In the genomic region with DNA sequence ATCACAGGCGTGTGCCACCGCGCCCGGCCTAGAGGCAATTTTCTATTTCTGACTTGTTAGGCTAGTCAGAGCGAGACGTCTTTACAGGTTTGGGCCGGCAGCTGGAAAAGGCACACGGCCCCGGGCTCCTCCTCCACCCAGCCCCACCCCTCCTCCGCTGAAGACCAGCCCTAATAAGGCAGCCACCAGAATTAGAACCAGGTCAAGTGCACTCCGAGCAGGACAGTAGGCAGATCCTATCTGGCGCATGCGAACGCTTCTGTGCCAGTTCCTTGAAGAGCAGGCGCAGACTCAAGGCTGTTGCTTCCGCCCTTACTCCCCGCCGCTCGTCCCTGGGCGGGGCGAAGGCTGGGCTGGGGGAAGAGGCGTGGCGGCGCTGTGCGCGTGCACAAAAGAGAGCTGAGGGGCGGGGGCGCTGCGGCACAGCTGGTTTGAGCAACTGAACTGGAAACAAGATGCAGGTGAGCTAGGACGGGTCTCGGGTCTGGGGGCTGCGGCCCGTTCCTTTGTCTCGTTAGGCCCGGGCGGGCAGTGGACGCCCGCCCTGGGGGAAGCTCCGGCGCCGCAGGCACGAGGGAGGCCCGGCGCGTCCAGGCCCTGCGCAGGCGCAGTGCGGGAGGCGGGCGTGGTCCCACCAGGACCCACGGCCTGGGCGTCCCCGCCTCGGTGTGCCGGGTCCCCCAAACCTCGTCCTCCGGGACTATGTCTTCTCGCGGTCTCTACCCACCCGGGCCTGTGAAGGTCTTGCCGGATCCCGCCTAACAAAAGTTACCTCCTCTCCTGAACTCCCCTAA, we compare ENCODE assay signal across 8 cellular contexts. TPM values are rescaled to one million over a fixed set of nuclear protein-coding genes. Genes with fewer than 3 reads are reported as not detected.
DNase-seq lines count a peak whose midpoint lies in the region; ATAC-seq and TF ChIP-seq lines count a peak whose summit lies in the region.

A gene (plus strand): TSS at position 381 of the 794 bp plus-strand sequence. CDS start 75 bp downstream, at position 456.

- under 1% methylated on average over 58 of the region's 62 CpGs for WGBS in prostate gland
- under 1% methylated on average over 62 of the region's 62 CpGs for WGBS in urinary bladder

- DNase-seq in NCI-H187 (lab: John Stamatoyannopoulos, UW) (peak; percentile 86 to 87), T-helper 2 cell (peak; percentile 85 to 98 (median 91)), left ventricle myocardium superior (peak; percentile 97), prostate gland (ENCODE audit: low spot score) (peak; percentile 98)

- H3K4me3 ChIP-seq in prostate gland: peak within 1 kb of the TSS; percentile 60 to 67
- peak within 1 kb of the TSS; percentile 66 for H3K4me3 ChIP-seq in urinary bladder (ENCODE audit: low read depth, low read length)

- intact Hi-C loops in left ventricle myocardium superior (cut with micrococcal nuclease): no loop called here
- intact Hi-C loops in prostate gland (cut with DNase I): no loop called here

- TF ChIP-seq CTCF in prostate gland (IDR thresholded peaks at IDR 0.05): peak in 2 of 4 experiments; percentile 23 to 25

- H3K9me3 ChIP-seq in prostate gland: no peaks in the 10 kb centered on the region

- ATAC-seq in GM18498 (IDR thresholded peaks at IDR 0.05; ENCODE audit: unreplicated experiment): peak; percentile 95
- peak; percentile 96 for ATAC-seq in HG02938 (IDR thresholded peaks at IDR 0.05; ENCODE audit: unreplicated experiment)
- ATAC-seq in left ventricle myocardium superior: peak; percentile 97

- H3K36me3 ChIP-seq in prostate gland (peaks cover 0 to 5% of the 10 kb centered on the region in 2 donors), urinary bladder (ENCODE audit: insufficient read depth) (no peaks in the 10 kb centered on the region)

- no peaks in the 10 kb centered on the region for H3K27me3 ChIP-seq in prostate gland (replicated peaks; ENCODE audit: insufficient read depth)

- H3K4me1 ChIP-seq in prostate gland (replicated peaks) (no peaks in the 10 kb centered on the region), urinary bladder (ENCODE audit: insufficient read depth) (no peaks in the 10 kb centered on the region)

- TF ChIP-seq POLR2A in prostate gland (IDR thresholded peaks at IDR 0.05): peak; percentile 63

- peak within 1 kb of the TSS; percentile 88 for H3K27ac ChIP-seq in angular gyrus (ENCODE audit: low read depth, low read length)
- H3K27ac ChIP-seq in prostate gland: peak within 1 kb of the TSS; percentile 83 to 89
- peak within 1 kb of the TSS; percentile 66 for H3K27ac ChIP-seq in urinary bladder (ENCODE audit: low read depth)

RNA-seq across cellular contexts. Expression of the gene that starts here (rescaled TPM):
- total RNA-seq in left ventricle myocardium superior (23.7 TPM), prostate gland (10 to 100 TPM; 16.6 to 27.2 TPM), urinary bladder (9.9 TPM)
- 49.5 TPM for polyA plus RNA-seq in urinary bladder

Comparison
In these comparisons a context has a peak if more than half of its experiments do, and no peak if none do; other contexts are left out.
1. Peak in every context shown above with its lines: DNase-seq, ATAC-seq, H3K4me3 ChIP-seq and H3K27ac ChIP-seq.